25 cellular contexts compared by ENCODE assay signal in the genomic region with DNA sequence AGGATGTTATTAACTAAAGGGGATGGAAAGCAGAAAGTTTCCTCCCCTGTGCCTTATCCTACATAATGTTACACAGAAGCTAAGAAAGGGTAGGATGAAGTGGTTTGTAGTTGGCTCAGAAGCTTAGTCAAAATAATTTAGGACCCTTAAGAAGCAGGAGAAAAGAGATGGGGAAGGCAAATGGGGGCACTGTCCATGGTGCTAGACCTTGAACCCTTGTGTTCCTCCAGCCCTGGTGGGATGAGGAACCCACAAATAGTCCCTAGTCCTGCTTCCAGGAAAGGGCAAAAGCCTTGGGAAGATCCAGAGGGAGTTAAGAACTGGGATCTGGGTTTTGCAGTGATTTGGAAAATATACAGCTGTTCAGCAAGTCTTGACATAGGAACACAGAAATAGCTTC. TPM values are rescaled to one million over a fixed set of nuclear protein-coding genes. Genes with fewer than 3 reads are reported as not detected.
DNase-seq lines count a peak whose midpoint lies in the region; ATAC-seq, FAIRE-seq and TF ChIP-seq lines count a peak whose summit lies in the region.
"Had no signal": no experiment of that assay in that cellular context is flagged by ENCODE, and none has a peak within 500 bp of the region (broad histone marks: within the 10 kb centered on the region; RNA-seq: fewer than 3 reads in every experiment).

No MANE protein-coding gene starts in this region.

- H2BK120ac ChIP-seq in mesenchymal stem cell (ENCODE audit: low read depth, low read length): no peak overlapping the region

- POLR2A ChIA-PET in A549 (lab: Yijun Ruan, JAX): no interaction called here
- POLR2A ChIA-PET in HCT116 (lab: Charles Lee): no interaction called here

- no peak overlapping the region for H3K27ac ChIP-seq in A549
- H3K27ac ChIP-seq in HCT116 (ENCODE audit: low read depth, low read length): no peak overlapping the region
- H3K27ac ChIP-seq in mesenchymal stem cell (ENCODE audit: low read length, poor library complexity, severe bottlenecking): no peak overlapping the region
- H3K27ac ChIP-seq in smooth muscle cell (ENCODE audit: low read depth): no peak overlapping the region
- H3K27ac ChIP-seq: RWPE1 had no signal

- H3K4me1 ChIP-seq in A549 (no peaks in the 10 kb centered on the region), HCT116 (ENCODE audit: control insufficient read depth in 1 of 2, insufficient read depth in 2 of 2, low read length in 2 of 2) (no peaks in the 10 kb centered on the region), mesenchymal stem cell (ENCODE audit: control insufficient read depth, insufficient read depth, low read depth, low read length) (no peaks in the 10 kb centered on the region), smooth muscle cell (ENCODE audit: low read depth) (no peaks in the 10 kb centered on the region)
- H3K4me1 ChIP-seq: Caco-2 had no signal

- H3K9ac ChIP-seq in HCT116 (ENCODE audit: low read length): no peak overlapping the region
- no peak overlapping the region for H3K9ac ChIP-seq in mesenchymal stem cell (ENCODE audit: low read length)
- no peak overlapping the region for H3K9ac ChIP-seq in smooth muscle cell (ENCODE audit: low read depth)

- no peak overlapping the region for H2BK5ac ChIP-seq in mesenchymal stem cell (ENCODE audit: low read depth, low read length, poor library complexity, severe bottlenecking)

- H3K27me3 ChIP-seq in HCT116 (ENCODE audit: insufficient read depth, low read length) (no peaks in the 10 kb centered on the region), mesenchymal stem cell (ENCODE audit: control insufficient read depth in 1 of 2, insufficient read depth in 1 of 2, low read length in 2 of 2) (peaks cover 3 to 9% of the 10 kb centered on the region in 2 experiments), smooth muscle cell (ENCODE audit: low read depth) (peaks cover 5% of the 10 kb centered on the region)

- TF ChIP-seq CTCF in A549 (IDR thresholded peaks at IDR 0.05) (no peak), HCT116 (IDR thresholded peaks at IDR 0.05 in 2 of 3, conservative IDR thresholded peaks at IDR 0.05 in 1 of 3; ENCODE audit: borderline replicate concordance in 1 of 3, insufficient read depth in 1 of 3, low read depth in 2 of 3, low read length in 2 of 3) (no peak), smooth muscle cell (IDR thresholded peaks at IDR 0.05; ENCODE audit: borderline replicate concordance, insufficient read depth, poor library complexity, severe bottlenecking) (no peak)

- H3K14ac ChIP-seq in mesenchymal stem cell (ENCODE audit: low read length in 2 of 2): no peak overlapping the region

- no peak overlapping the region for H3K4me3 ChIP-seq in A549
- H3K4me3 ChIP-seq in HCT116 (replicated peaks in 1 of 2; ENCODE audit: low read depth in 1 of 2, low read length in 2 of 2): no peak overlapping the region
- no peak overlapping the region for H3K4me3 ChIP-seq in mesenchymal stem cell (ENCODE audit: insufficient read depth in 1 of 2, low read depth in 1 of 2, low read length in 2 of 2)
- no peak overlapping the region for H3K4me3 ChIP-seq in smooth muscle cell

- DNase-seq in A549 (ENCODE audit: low read depth in 1 of 2, low spot score in 1 of 2): no peak
- DNase-seq in HCT116 (ENCODE audit: low read depth, low spot score): no peak
- peak; percentile 9 for DNase-seq in astrocyte of the hippocampus (ENCODE audit: low read depth, low spot score)
- DNase-seq in mesenchymal stem cell: peak; percentile 1
- no peak for DNase-seq in smooth muscle cell (lab: John Stamatoyannopoulos, UW; ENCODE audit: unreplicated experiment)
- no peak for DNase-seq in NCI-H524 (lab: John Stamatoyannopoulos, UW)
- no peak for DNase-seq in NOMO-1 treated with DMSO at 0.1 percent for 48 hours (lab: John Stamatoyannopoulos, UW; ENCODE audit: unreplicated experiment)
- DNase-seq: Caco-2; CD4-positive, alpha-beta T cell; DMS153; GF-D8; NCI-H187; NCI-H2107; NCI-H2227 treated with DMSO at 0.1 percent for 48 hours; NCI-H510A treated with DMSO at 0.1 percent for 48 hours; NCI-H82; PC-3; SIG-M5 had no signal

- H2BK15ac ChIP-seq in mesenchymal stem cell (ENCODE audit: low read depth, poor library complexity, severe bottlenecking): no peak overlapping the region

- no peak for TF ChIP-seq RAD21 in A549 (conservative IDR thresholded peaks at IDR 0.05 in 1 of 2, IDR thresholded peaks at IDR 0.05 in 1 of 2)
- no peak for TF ChIP-seq RAD21 in HCT116 (IDR thresholded peaks at IDR 0.05; ENCODE audit: low read depth)

- H2AFZ ChIP-seq in HCT116 (ENCODE audit: low read depth, low read length, poor library complexity, severe bottlenecking): no peak overlapping the region
- no peak overlapping the region for H2AFZ ChIP-seq in mesenchymal stem cell (ENCODE audit: low read depth, low read length)
- no peak overlapping the region for H2AFZ ChIP-seq in smooth muscle cell (ENCODE audit: low read depth)

- no peaks in the 10 kb centered on the region for H3F3A ChIP-seq in smooth muscle cell (ENCODE audit: low read depth)

- no TSS peak for BruUV-seq in HCT116 (replicated peaks; lab: Mats Ljungman, UMichigan)

- H2BK12ac ChIP-seq in mesenchymal stem cell (ENCODE audit: low read length in 2 of 2): no peak overlapping the region

- H4K91ac ChIP-seq in mesenchymal stem cell (ENCODE audit: low read length): no peak overlapping the region

- no peak for FAIRE-seq in A549 (lab: Jason Lieb, UNC)
- FAIRE-seq: A204.1, GM12891, GM19239, H54 had no signal

- H3K79me1 ChIP-seq in mesenchymal stem cell (replicated peaks; ENCODE audit: low read length, poor library complexity, severe bottlenecking): no peaks in the 10 kb centered on the region

- H4K8ac ChIP-seq in mesenchymal stem cell (ENCODE audit: low read length): no peak overlapping the region

- no peaks in the 10 kb centered on the region for H3K9me3 ChIP-seq in A549
- H3K9me3 ChIP-seq in HCT116 (ENCODE audit: control insufficient read depth in 1 of 2, insufficient read depth in 1 of 2, low read depth in 1 of 2, low read length in 2 of 2): no peaks in the 10 kb centered on the region
- H3K9me3 ChIP-seq in mesenchymal stem cell (ENCODE audit: control insufficient read depth, low read length): no peaks in the 10 kb centered on the region
- no peaks in the 10 kb centered on the region for H3K9me3 ChIP-seq in smooth muscle cell (replicated peaks; ENCODE audit: low read depth)
- H3K9me3 ChIP-seq: Caco-2 had no signal

- intact Hi-C loops in HCT116 (cut with micrococcal nuclease): no loop called here

- no peak overlapping the region for H3K23ac ChIP-seq in mesenchymal stem cell (ENCODE audit: low read length in 2 of 2)

- ATAC-seq in A549: no peak
- no peak for ATAC-seq in HCT116
- ATAC-seq: PC-3 had no signal

- no peak overlapping the region for H3K18ac ChIP-seq in mesenchymal stem cell (ENCODE audit: low read depth in 1 of 2, low read length in 2 of 2)

- H3K4me2 ChIP-seq in A549: no peak overlapping the region
- H3K4me2 ChIP-seq in HCT116 (ENCODE audit: low read length): no peak overlapping the region
- no peak overlapping the region for H3K4me2 ChIP-seq in mesenchymal stem cell (ENCODE audit: low read length, poor library complexity, severe bottlenecking)
- H3K4me2 ChIP-seq in smooth muscle cell: no peak overlapping the region

- CTCF ChIA-PET in A549 (lab: Yijun Ruan, JAX) (interaction anchor here (1.1 to 1.7 kb wide), 3 partner anchors 29 to 66 kb away, joined by 3 to 5 read pairs (median 4); no protein-coding TSS in a partner anchor), HCT116 (lab: Charles Lee) (no interaction called here)

- no peaks in the 10 kb centered on the region for H4K20me1 ChIP-seq in HCT116 (ENCODE audit: insufficient read depth)
- H4K20me1 ChIP-seq in smooth muscle cell (ENCODE audit: low read depth): no peaks in the 10 kb centered on the region

- H3K36me3 ChIP-seq in HCT116 (ENCODE audit: control insufficient read depth in 1 of 2, insufficient read depth in 2 of 2, low read length in 2 of 2) (no peaks in the 10 kb centered on the region), mesenchymal stem cell (ENCODE audit: control insufficient read depth in 1 of 2, insufficient read depth in 2 of 2, low read depth in 1 of 2, low read length in 2 of 2) (no peaks in the 10 kb centered on the region), smooth muscle cell (ENCODE audit: low read depth) (no peaks in the 10 kb centered on the region)

- H3K79me2 ChIP-seq in HCT116 (ENCODE audit: insufficient read depth, low read length) (no peaks in the 10 kb centered on the region), smooth muscle cell (ENCODE audit: low read depth) (no peaks in the 10 kb centered on the region)

- H3K9me2 ChIP-seq in HCT116 (ENCODE audit: insufficient read depth): no peaks in the 10 kb centered on the region

- TF ChIP-seq POLR2A in A549 (IDR thresholded peaks at IDR 0.05; ENCODE audit: low read length) (no peak), HCT116 (IDR thresholded peaks at IDR 0.05; ENCODE audit: borderline replicate concordance, extremely low read depth, insufficient read depth, insufficient read length) (no peak)

- H3K4ac ChIP-seq in mesenchymal stem cell (ENCODE audit: low read depth in 1 of 2, low read length in 2 of 2): no peak overlapping the region

- RAD21 ChIA-PET in HCT116 (lab: Charles Lee; ENCODE audit: low non-redundant PET in 1 of 2, low total read pairs in 2 of 2, uncharacterized antibody in 2 of 2, unreplicated experiment in 2 of 2): no interaction called here

- H2AK5ac ChIP-seq in mesenchymal stem cell (ENCODE audit: low read length, severe bottlenecking): no peak overlapping the region

- no peak for TF ChIP-seq EP300 in A549 (IDR thresholded peaks at IDR 0.05)

RNA-seq across cellular contexts. Expression of gene SLC5A11, which starts 54.5 kb away (rescaled TPM):
- polyA plus RNA-seq in A549 (2011; rRNA removed) (0.43 and 1.3 TPM in 2 replicates), A549 (2017; fragmentation: RNase III; extraction: RNeasy Plus Mini Kit Qiagen cat#74134 plus additional on column Dnase treatment) (0.30 to 0.40 TPM (median 0.38 TPM) in 3 replicates), smooth muscle cell (not detected in 2 replicates)
- 0.24 and 0.58 TPM in 2 replicates for polyA plus RNA-seq in A549 (2012; cell fraction: cytosol; rRNA removed)
- polyA plus RNA-seq in A549 (2012; cell fraction: nucleus; rRNA removed): 1.2 and 1.8 TPM in 2 replicates
- 1.9 and 2.6 TPM in 2 replicates for polyA minus RNA-seq in A549 (2011; rRNA and poly(A)+ RNA removed)
- total RNA-seq in HCT116 (2021; ENCODE audit: unreplicated experiment) (0.47 TPM), smooth muscle cell (not detected in 2 replicates)
- polyA plus RNA-seq in HCT116 (2012): 0.40 and 0.48 TPM in 2 replicates
- 0.03 TPM for polyA plus RNA-seq in mesenchymal stem cell (2013, experiment 1 of 2)
- polyA plus RNA-seq in mesenchymal stem cell (2013, experiment 2 of 2): not detected
- total RNA-seq: Daoy had no signal
- polyA plus RNA-seq: BJ had no signal

Comparison
In these comparisons a context has a peak if more than half of its experiments do, and no peak if none do; other contexts are left out.
1. DNase-seq: peak in astrocyte of the hippocampus (single experiment) and mesenchymal stem cell (single experiment); none in A549 (0 of 2), HCT116 (single experiment), smooth muscle cell (single experiment), NCI-H524 (0 of 2) and NOMO-1 treated with DMSO at 0.1 percent for 48 hours (single experiment).
2. Of the 6 proteins assayed by ChIP-seq in both A549 and HCT116: peak only in A549: none; only in HCT116: none; in both: REST; in neither: 5.